In the genomic region with DNA sequence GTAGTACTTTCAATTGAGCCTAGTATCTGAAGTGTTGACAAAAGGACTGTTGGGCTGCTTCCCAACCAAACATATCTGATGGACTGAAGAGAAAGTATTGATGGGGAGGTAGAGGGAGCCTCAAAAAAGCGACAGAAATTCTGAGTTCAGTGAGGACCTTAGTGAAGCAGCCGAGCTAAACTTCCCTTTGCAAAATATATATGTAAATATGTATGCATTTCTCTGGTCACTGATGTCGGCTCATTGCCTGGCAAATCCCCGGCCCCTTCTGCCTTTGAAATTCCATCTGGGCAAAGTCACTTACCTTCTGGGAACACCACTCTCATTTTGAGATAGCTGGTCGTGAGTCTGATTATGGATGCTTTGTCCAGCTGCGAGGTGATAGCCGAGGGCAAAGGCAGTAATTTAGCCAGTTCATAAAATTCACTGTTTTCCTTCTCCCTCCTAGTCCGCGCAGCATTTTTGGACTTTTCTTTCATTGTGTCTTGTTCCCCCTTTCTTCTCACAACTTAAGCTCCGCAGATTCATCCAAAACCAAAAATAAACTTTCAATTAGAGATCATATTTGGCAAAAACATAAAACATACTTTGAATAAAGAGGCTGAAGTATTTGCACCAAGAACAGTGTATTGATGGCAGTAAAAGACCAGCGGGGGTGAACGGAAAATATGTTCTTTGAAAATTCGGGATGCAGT, we compare ENCODE assay signal across 1 cellular context.
TF ChIP-seq lines count a peak whose summit lies in the region.

No MANE protein-coding gene starts in this region.

TF ChIP-seq in HEK293, 187 proteins besides CTCF, POLR2A, EP300 and RAD21 (continued from another document):
- TF ChIP-seq, protein P1, sequence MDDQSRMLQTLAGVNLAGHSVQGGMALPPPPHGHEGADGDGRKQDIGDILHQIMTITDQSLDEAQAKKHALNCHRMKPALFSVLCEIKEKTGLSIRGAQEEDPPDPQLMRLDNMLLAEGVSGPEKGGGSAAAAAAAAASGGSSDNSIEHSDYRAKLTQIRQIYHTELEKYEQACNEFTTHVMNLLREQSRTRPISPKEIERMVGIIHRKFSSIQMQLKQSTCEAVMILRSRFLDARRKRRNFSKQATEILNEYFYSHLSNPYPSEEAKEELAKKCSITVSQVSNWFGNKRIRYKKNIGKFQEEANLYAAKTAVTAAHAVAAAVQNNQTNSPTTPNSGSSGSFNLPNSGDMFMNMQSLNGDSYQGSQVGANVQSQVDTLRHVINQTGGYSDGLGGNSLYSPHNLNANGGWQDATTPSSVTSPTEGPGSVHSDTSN (CRISPR knock-in tag; IDR thresholded peaks at IDR 0.05): no peak
- TF ChIP-seq ZNF132 (tag by site-specific recombination; IDR thresholded peaks at IDR 0.05; ENCODE audit: borderline replicate concordance) (no peak), ZSCAN30 (tag by site-specific recombination; IDR thresholded peaks at IDR 0.05) (no peak), PRDM1 (tag by site-specific recombination; IDR thresholded peaks at IDR 0.05) (peak; percentile 78), ZFP37 (tag by site-specific recombination; IDR thresholded peaks at IDR 0.05) (no peak), ZNF530 (tag by site-specific recombination; IDR thresholded peaks at IDR 0.05; ENCODE audit: low read depth) (no peak), GLI4 (tag by site-specific recombination; IDR thresholded peaks at IDR 0.05) (no peak)
- TF ChIP-seq, protein P2, sequence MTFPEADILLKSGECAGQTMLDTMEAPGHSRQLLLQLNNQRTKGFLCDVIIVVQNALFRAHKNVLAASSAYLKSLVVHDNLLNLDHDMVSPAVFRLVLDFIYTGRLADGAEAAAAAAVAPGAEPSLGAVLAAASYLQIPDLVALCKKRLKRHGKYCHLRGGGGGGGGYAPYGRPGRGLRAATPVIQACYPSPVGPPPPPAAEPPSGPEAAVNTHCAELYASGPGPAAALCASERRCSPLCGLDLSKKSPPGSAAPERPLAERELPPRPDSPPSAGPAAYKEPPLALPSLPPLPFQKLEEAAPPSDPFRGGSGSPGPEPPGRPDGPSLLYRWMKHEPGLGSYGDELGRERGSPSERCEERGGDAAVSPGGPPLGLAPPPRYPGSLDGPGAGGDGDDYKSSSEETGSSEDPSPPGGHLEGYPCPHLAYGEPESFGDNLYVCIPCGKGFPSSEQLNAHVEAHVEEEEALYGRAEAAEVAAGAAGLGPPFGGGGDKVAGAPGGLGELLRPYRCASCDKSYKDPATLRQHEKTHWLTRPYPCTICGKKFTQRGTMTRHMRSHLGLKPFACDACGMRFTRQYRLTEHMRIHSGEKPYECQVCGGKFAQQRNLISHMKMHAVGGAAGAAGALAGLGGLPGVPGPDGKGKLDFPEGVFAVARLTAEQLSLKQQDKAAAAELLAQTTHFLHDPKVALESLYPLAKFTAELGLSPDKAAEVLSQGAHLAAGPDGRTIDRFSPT (tag by site-specific recombination; IDR thresholded peaks at IDR 0.05): no peak
